Comparison of ENCODE assay signal across 8 cellular contexts in genomic region chr3:121545564-121546455, GRCh38. TPM values are rescaled to one million over a fixed set of nuclear protein-coding genes. Genes with fewer than 3 reads are reported as not detected.
DNase-seq lines count a peak whose midpoint lies in the region; ATAC-seq and TF ChIP-seq lines count a peak whose summit lies in the region.

TSS of gene POLQ (minus strand) at chr3:121545988. CDS start at chr3:121545877, 111 bp downstream.

- ATAC-seq in GM18498 (IDR thresholded peaks at IDR 0.05; ENCODE audit: unreplicated experiment) (peak; percentile 76), HG02938 (IDR thresholded peaks at IDR 0.05; ENCODE audit: unreplicated experiment) (peak; percentile 74), right cardiac atrium (peak; percentile 98 to 100)

- TF ChIP-seq CTCF in vagina (IDR thresholded peaks at IDR 0.05) = peak in 1 of 3 experiments; percentile 32

- intact Hi-C loops in right cardiac atrium (cut with DNase I) (loop anchor here (10.0 kb wide), 2 partner anchors 449 to 709 kb away; no protein-coding TSS in a partner anchor), vagina (cut with DNase I) (no loop called here)

- H3K4me1 ChIP-seq in right cardiac atrium (ENCODE audit: control insufficient read depth, insufficient read depth, low read length) (no peaks in the 10 kb centered on the region), vagina (peaks cover 12% of the 10 kb centered on the region)

- TF ChIP-seq POLR2A in vagina (IDR thresholded peaks at IDR 0.05) = no peak

- H3K27me3 ChIP-seq in right cardiac atrium (ENCODE audit: control insufficient read depth, insufficient read depth) (no peaks in the 10 kb centered on the region), vagina (no peaks in the 10 kb centered on the region)

- H3K36me3 ChIP-seq in vagina = no peaks in the 10 kb centered on the region

- peak within 1 kb of the TSS; percentile 76 for H3K27ac ChIP-seq in right cardiac atrium (ENCODE audit: low read length)
- H3K27ac ChIP-seq in vagina = peak within 1 kb of the TSS; percentile 51

- WGBS in right cardiac atrium = under 1% methylated on average over 42 of the region's 42 CpGs

- H3K9me3 ChIP-seq in right cardiac atrium (ENCODE audit: control insufficient read depth, low read length) = no peaks in the 10 kb centered on the region
- H3K9me3 ChIP-seq in vagina = no peaks in the 10 kb centered on the region

- DNase-seq in NCI-H187 (lab: John Stamatoyannopoulos, UW) (peak; percentile 57 to 91), T-helper 2 cell (peak; percentile 54 to 96 (median 79)), anterior cingulate cortex (lab: John Stamatoyannopoulos, UW) (peak; percentile 30 to 95 (median 86)), right cardiac atrium (peak; percentile 90 to 95 (median 92)), pulmonary artery endothelial cell (ENCODE audit: low read depth, low spot score) (peak; percentile 89), vagina (ENCODE audit: extremely low spot score in 2 of 2) (peak in 1 of 2 donors; percentile 91)

- H3K4me3 ChIP-seq in right cardiac atrium (ENCODE audit: low read length) = peak within 1 kb of the TSS; percentile 89
- H3K4me3 ChIP-seq in vagina = peak within 1 kb of the TSS; percentile 50 to 51

RNA-seq across cellular contexts. Expression of gene POLQ, which starts in this region (rescaled TPM):
- total RNA-seq in right cardiac atrium = under 1 TPM; 0.64 to 0.89 (median 0.69) TPM
- 0.16 TPM for polyA plus RNA-seq in right cardiac atrium
- 5.9 and 12.5 TPM in 2 replicates for total RNA-seq in pulmonary artery endothelial cell
- total RNA-seq in vagina = 2.5 TPM

Comparison
In these comparisons a context has a peak if more than half of its experiments do, and no peak if none do; other contexts are left out.
1. Peak in DNase-seq, ATAC-seq, H3K4me3 ChIP-seq and H3K27ac ChIP-seq in right cardiac atrium; RNA of the gene not detected or under 1 TPM.